In the genomic region with DNA sequence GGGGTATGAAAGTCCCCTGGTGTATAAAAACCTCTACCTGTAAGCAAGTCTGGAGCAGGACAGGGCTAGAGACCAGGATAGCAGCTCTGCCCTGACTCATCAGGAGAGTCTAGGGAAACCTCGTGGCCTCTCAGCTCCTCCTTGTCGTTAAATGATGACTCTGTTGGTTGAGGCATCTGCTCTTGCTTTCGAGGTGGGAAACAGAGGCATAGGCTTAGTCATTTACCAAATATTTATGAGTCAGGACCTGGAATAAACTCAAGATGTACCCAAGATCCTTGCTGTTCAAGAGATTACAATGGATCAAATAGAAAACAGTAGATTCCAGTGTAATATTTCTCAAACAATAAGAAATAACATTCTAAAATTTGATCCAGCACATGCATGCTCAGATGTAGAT, we compare ENCODE assay signal across 8 cellular contexts. TPM values are rescaled to one million over a fixed set of nuclear protein-coding genes. Genes with fewer than 3 reads are reported as not detected.
DNase-seq lines count a peak whose midpoint lies in the region; ATAC-seq and TF ChIP-seq lines count a peak whose summit lies in the region.

No MANE protein-coding gene starts in this region.

- POLR2A ChIA-PET in naive thymus-derived CD8-positive, alpha-beta T cell (lab: Charles Lee): interaction anchor here (1.1 kb wide), 1 partner anchor 9 kb away, joined by 3 read pairs; no protein-coding TSS in a partner anchor

- TF ChIP-seq EP300 in sigmoid colon (IDR thresholded peaks at IDR 0.05): peak in 1 of 4 donors; percentile 90

- H3K27me3 ChIP-seq in sigmoid colon: no peaks in the 10 kb centered on the region

- no peaks in the 10 kb centered on the region for H3K27me3 Mint-ChIP-seq in naive thymus-derived CD8-positive, alpha-beta T cell

- intact Hi-C loops in sigmoid colon (cut with DNase I): no loop called here

- H3K36me3 Mint-ChIP-seq in naive thymus-derived CD8-positive, alpha-beta T cell: peaks cover 7 to 51% (median 23%) of the 10 kb centered on the region in 3 donors

- no peak for TF ChIP-seq CTCF in epithelial cell of proximal tubule (conservative IDR thresholded peaks at IDR 0.05; ENCODE audit: low read depth, low read length)
- TF ChIP-seq CTCF in sigmoid colon (IDR thresholded peaks at IDR 0.05): no peak

- peaks cover 0 to 14% (median 0%) of the 10 kb centered on the region in 4 donors for H3K36me3 ChIP-seq in sigmoid colon

- no peak for ATAC-seq in HG02763 (IDR thresholded peaks at IDR 0.05; ENCODE audit: unreplicated experiment)
- ATAC-seq in naive thymus-derived CD8-positive, alpha-beta T cell: no peak

- peak; percentile 89 for DNase-seq in GM03348 (ENCODE audit: low spot score)
- peak; percentile 35 for DNase-seq in NCI-H69 (lab: John Stamatoyannopoulos, UW)
- DNase-seq in epithelial cell of proximal tubule (ENCODE audit: low read depth): peak; percentile 96
- DNase-seq in sigmoid colon: peak; percentile 87
- no peak for DNase-seq in middle frontal gyrus (ENCODE audit: extremely low spot score, low spot score)
- DNase-seq in NAMALWA (ENCODE audit: low spot score): no peak
- no peak for DNase-seq in naive thymus-derived CD8-positive, alpha-beta T cell

- no peak overlapping the region for H3K4me3 Mint-ChIP-seq in naive thymus-derived CD8-positive, alpha-beta T cell

- peak overlapping the region; percentile 74 to 98 (median 89) for H3K27ac ChIP-seq in sigmoid colon

- peaks cover 0 to 85% (median 76%) of the 10 kb centered on the region in 4 donors for H3K4me1 ChIP-seq in sigmoid colon

- H3K9me3 Mint-ChIP-seq in naive thymus-derived CD8-positive, alpha-beta T cell: peaks cover 0 to 10% (median 0%) of the 10 kb centered on the region in 9 donors

- no peak overlapping the region for H3K27ac Mint-ChIP-seq in naive thymus-derived CD8-positive, alpha-beta T cell

- 18 to 39% methylated on average over 3 of the region's 3 CpGs for WGBS in sigmoid colon, 2 donors

- H3K4me3 ChIP-seq in epithelial cell of proximal tubule (ENCODE audit: low read depth, low read length): no peak overlapping the region
- no peak overlapping the region for H3K4me3 ChIP-seq in sigmoid colon

- H3K9me3 ChIP-seq in sigmoid colon: no peaks in the 10 kb centered on the region

- no peak for TF ChIP-seq POLR2A in sigmoid colon (IDR thresholded peaks at IDR 0.05)

- peaks cover 28 to 72% (median 63%) of the 10 kb centered on the region in 4 donors for H3K4me1 Mint-ChIP-seq in naive thymus-derived CD8-positive, alpha-beta T cell

RNA-seq across cellular contexts. Expression of gene MANBAL, which starts 5.5 kb away (rescaled TPM):
- 18.7 and 41.6 TPM in 2 replicates for total RNA-seq in epithelial cell of proximal tubule
- total RNA-seq in sigmoid colon: 10 to 100 TPM; 30.4 to 68.5 (median 58.2) TPM
- polyA plus RNA-seq in sigmoid colon: 10 to 100 TPM; 34.2 to 57.1 (median 42.0) TPM
- total RNA-seq in naive thymus-derived CD8-positive, alpha-beta T cell: 10 to 100 TPM; 11.5 to 12.8 TPM
- polyA plus RNA-seq in naive thymus-derived CD8-positive, alpha-beta T cell: 10 to 100 TPM; 18.9 to 24.7 (median 24.3) TPM

RNA-seq across cellular contexts. Expression of gene GHRH, which starts 33.4 kb away (rescaled TPM):
- not detected in 2 replicates for total RNA-seq in epithelial cell of proximal tubule
- not detected for total RNA-seq in sigmoid colon
- polyA plus RNA-seq in sigmoid colon: not detected
- total RNA-seq in naive thymus-derived CD8-positive, alpha-beta T cell: not detected
- polyA plus RNA-seq in naive thymus-derived CD8-positive, alpha-beta T cell: not detected

RNA-seq across cellular contexts. Expression of gene SRC, which starts 50.9 kb away (rescaled TPM):
- 32.5 and 37.8 TPM in 2 replicates for total RNA-seq in epithelial cell of proximal tubule
- total RNA-seq in sigmoid colon: 10 to 100 TPM; 28.1 to 52.3 (median 40.0) TPM
- 10 to 100 TPM; 64.3 to 91.8 (median 79.1) TPM for polyA plus RNA-seq in sigmoid colon
- 1 to 10 TPM in 1 of 2 experiments, under 1 TPM in 1; 0.60 to 2.4 TPM for total RNA-seq in naive thymus-derived CD8-positive, alpha-beta T cell
- polyA plus RNA-seq in naive thymus-derived CD8-positive, alpha-beta T cell: under 1 TPM in 1 of 3 donors, not detected in 2; 0.07 TPM

Comparison
In these comparisons a context has a peak if more than half of its experiments do, and no peak if none do; other contexts are left out.
1. DNase-seq: peak in GM03348 (single experiment), NCI-H69 (single experiment), epithelial cell of proximal tubule (single experiment) and sigmoid colon (single experiment); none in middle frontal gyrus (single experiment), NAMALWA (single experiment) and naive thymus-derived CD8-positive, alpha-beta T cell (0 of 10).